29 cellular contexts compared by ENCODE assay signal in the genomic region with DNA sequence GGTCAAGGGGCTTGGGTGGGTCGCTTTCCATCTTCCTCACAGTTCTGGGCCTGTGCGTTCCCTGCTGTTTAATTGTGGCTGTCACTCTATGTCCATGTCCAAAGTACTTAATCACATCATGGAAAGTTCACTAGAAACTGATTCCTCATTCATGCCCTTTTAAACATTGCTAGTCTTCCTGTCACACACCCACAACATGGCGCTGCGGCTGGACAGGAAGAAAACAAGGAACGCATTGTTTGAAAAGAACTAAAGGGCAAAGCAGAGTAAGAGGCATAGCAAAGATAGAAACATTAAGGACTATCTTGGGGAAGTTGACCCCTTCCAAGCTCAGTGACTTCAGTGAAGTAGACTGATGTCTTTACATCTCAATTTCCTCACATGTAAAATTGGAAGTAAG.
"Had no signal": no experiment of that assay in that cellular context is flagged by ENCODE, and none has a peak within 500 bp of the region (broad histone marks: within the 10 kb centered on the region; RNA-seq: fewer than 3 reads in every experiment).

No MANE protein-coding gene starts in this region.

- ATAC-seq: natural killer cell; psoas muscle; right cardiac atrium; right lobe of liver; stimulated activated effector memory CD8-positive, alpha-beta T cell treated with anti-CD3 and anti-CD28 coated beads, Interleukin-12 subunit alpha, Interleukin-12 subunit beta, amount 100 ng/mL, for 72 hours; stimulated activated naive B cell treated with anti-CD40 and anti-IgM and Interleukin-4, amounts not matched to agents 10 μg/mL and 1 μg/mL and 100 μg/mL, for 72 hours had no signal

- H3K9me3 ChIP-seq: ovary, psoas muscle, right lobe of liver, sigmoid colon, stomach, thoracic aorta, thyroid gland, tibial nerve, upper lobe of left lung, vagina had no signal

- H3K9me3 Mint-ChIP-seq: natural killer cell; nephron; neural progenitor cell; stimulated activated effector memory CD8-positive, alpha-beta T cell treated with anti-CD3 and anti-CD28 coated beads, Interleukin-12 subunit alpha, Interleukin-12 subunit beta, amount 100 ng/mL, for 72 hours; stimulated activated naive B cell treated with anti-CD40 and anti-IgM and Interleukin-4, amounts not matched to agents 10 μg/mL and 1 μg/mL and 100 μg/mL, for 72 hours; stimulated activated naive CD8-positive, alpha-beta T cell treated with anti-CD3 and anti-CD28 coated beads, Interleukin-15, Interleukin-2, amounts not matched to agents 100 ng/mL and 50 ng/mL, for 24 hours had no signal

- H3K27me3 Mint-ChIP-seq: progenitor cell of endocrine pancreas; stimulated activated naive B cell treated with anti-CD40 and anti-IgM and Interleukin-4, amounts not matched to agents 10 μg/mL and 1 μg/mL and 100 μg/mL, for 72 hours; stimulated activated naive CD8-positive, alpha-beta T cell treated with anti-CD3 and anti-CD28 coated beads, Interleukin-15, Interleukin-2, amounts not matched to agents 100 ng/mL and 50 ng/mL, for 24 hours had no signal

- H3K9ac ChIP-seq: neural progenitor cell, parathyroid adenoma had no signal

- H3K27ac ChIP-seq: neural progenitor cell, ovary, parathyroid adenoma, psoas muscle, right lobe of liver, sigmoid colon, stomach, thoracic aorta, thyroid gland, upper lobe of left lung, vagina had no signal

- H3K4me1 Mint-ChIP-seq: natural killer cell; nephron; stimulated activated effector memory CD8-positive, alpha-beta T cell treated with anti-CD3 and anti-CD28 coated beads, Interleukin-12 subunit alpha, Interleukin-12 subunit beta, amount 100 ng/mL, for 72 hours; stimulated activated naive B cell treated with anti-CD40 and anti-IgM and Interleukin-4, amounts not matched to agents 10 μg/mL and 1 μg/mL and 100 μg/mL, for 72 hours had no signal

- FAIRE-seq: small intestine, urothelium cell line had no signal

- H3K4me1 ChIP-seq: neural progenitor cell, parathyroid adenoma, psoas muscle, right lobe of liver, sigmoid colon, stomach, thyroid gland, tibial nerve, upper lobe of left lung, vagina had no signal

- H3K27ac Mint-ChIP-seq: natural killer cell; nephron; neural progenitor cell; progenitor cell of endocrine pancreas; stimulated activated effector memory CD8-positive, alpha-beta T cell treated with anti-CD3 and anti-CD28 coated beads, Interleukin-12 subunit alpha, Interleukin-12 subunit beta, amount 100 ng/mL, for 72 hours; stimulated activated naive B cell treated with anti-CD40 and anti-IgM and Interleukin-4, amounts not matched to agents 10 μg/mL and 1 μg/mL and 100 μg/mL, for 72 hours; stimulated activated naive CD8-positive, alpha-beta T cell treated with anti-CD3 and anti-CD28 coated beads, Interleukin-15, Interleukin-2, amounts not matched to agents 100 ng/mL and 50 ng/mL, for 24 hours had no signal

- H3K4me3 ChIP-seq: neural progenitor cell, ovary, psoas muscle, right lobe of liver, sigmoid colon, stomach, thoracic aorta, thyroid gland, tibial nerve, upper lobe of left lung, vagina had no signal

- DNase-seq: natural killer cell; occipital lobe; ovary; posterior cingulate gyrus; psoas muscle; right cardiac atrium; right lobe of liver; sigmoid colon; small intestine; stimulated activated CD4-positive, alpha-beta T cell treated with anti-CD3 and anti-CD28 coated beads, Interleukin-15, amount 100 ng/mL, for 24 hours; stimulated activated CD4-positive, alpha-beta T cell treated with anti-CD3 and anti-CD28 coated beads, Interleukin-2, amount 100 ng/mL, for 24 hours; stimulated activated CD4-positive, alpha-beta T cell treated with anti-CD3 and anti-CD28 coated beads, Interleukin-2, amount 100 ng/mL, for 48 hours; stimulated activated CD4-positive, alpha-beta T cell treated with anti-CD3 and anti-CD28 coated beads, Interleukin-4, amount 100 ng/mL, for 24 hours; stimulated activated naive B cell treated with anti-CD40 and anti-IgM and Interleukin-4, amounts not matched to agents 10 μg/mL and 1 μg/mL and 100 μg/mL, for 72 hours; stimulated activated naive CD4-positive, alpha-beta T cell treated with Interleukin-2 at 50 U/mL for 16 hours; stomach; thyroid gland; trophoblast cell; upper lobe of left lung had no signal

- H3K36me3 ChIP-seq: sigmoid colon, thoracic aorta, thyroid gland, tibial nerve had no signal

- H2AFZ ChIP-seq: neural progenitor cell, parathyroid adenoma had no signal

- H3K79me2 ChIP-seq: parathyroid adenoma had no signal

- H3K4me2 ChIP-seq: neural progenitor cell had no signal

- H3K4me3 Mint-ChIP-seq: natural killer cell; nephron; neural progenitor cell; stimulated activated effector memory CD8-positive, alpha-beta T cell treated with anti-CD3 and anti-CD28 coated beads, Interleukin-12 subunit alpha, Interleukin-12 subunit beta, amount 100 ng/mL, for 72 hours; stimulated activated naive B cell treated with anti-CD40 and anti-IgM and Interleukin-4, amounts not matched to agents 10 μg/mL and 1 μg/mL and 100 μg/mL, for 72 hours; stimulated activated naive CD8-positive, alpha-beta T cell treated with anti-CD3 and anti-CD28 coated beads, Interleukin-15, Interleukin-2, amounts not matched to agents 100 ng/mL and 50 ng/mL, for 24 hours had no signal

- H3K27me3 ChIP-seq: neural progenitor cell, ovary, right lobe of liver, sigmoid colon, stomach, thyroid gland, tibial nerve, upper lobe of left lung, vagina had no signal

- H3K36me3 Mint-ChIP-seq: natural killer cell had no signal
